Comparison of ENCODE assay signal across 16 cellular contexts in genomic region chr2:216546646-216547403, GRCh38. TPM values are rescaled to one million over a fixed set of nuclear protein-coding genes. Genes with fewer than 3 reads are reported as not detected.
A peak's percentile ranks its signal among the peaks of the same experiment; 100 is the strongest.
DNase-seq lines count a peak whose midpoint lies in the region; ATAC-seq, FAIRE-seq and TF ChIP-seq lines count a peak whose summit lies in the region.
"Had no signal": no experiment of that assay in that cellular context is flagged by ENCODE, and none has a peak within 500 bp of the region (broad histone marks: within the 10 kb centered on the region; RNA-seq: fewer than 3 reads in every experiment).

No MANE protein-coding gene starts in this region.

- ATAC-seq in thoracic aorta (ENCODE audit: insufficient number of reproducible peaks, low FRiP score, low read depth) (peak; percentile 57), HG02938 (IDR thresholded peaks at IDR 0.05; ENCODE audit: unreplicated experiment) (no peak), GM21528 (IDR thresholded peaks at IDR 0.05; ENCODE audit: low FRiP score, unreplicated experiment) (no peak)
- ATAC-seq: PC-3; stimulated activated memory B cell treated with anti-CD40 and anti-IgM and Interleukin-4, amounts not matched to agents 10 μg/mL and 1 μg/mL and 100 μg/mL, for 72 hours; T-cell had no signal

- H3K27ac ChIP-seq in left ventricle myocardium inferior (replicated peaks) (peak overlapping the region; percentile 91), thoracic aorta (peak overlapping the region; percentile 77 to 83)

- FAIRE-seq in bronchial epithelial cell (lab: Jason Lieb, UNC), result peak; percentile 13
- FAIRE-seq: GM12891 had no signal

- H3K4me3 ChIP-seq in bronchial epithelial cell (ENCODE audit: low read depth, low read length) (no peak overlapping the region), left ventricle myocardium inferior (no peak overlapping the region), thoracic aorta (no peak overlapping the region)

- peaks cover 54% of the 10 kb centered on the region for H3K4me1 ChIP-seq in left ventricle myocardium inferior
- H3K4me1 ChIP-seq in thoracic aorta (ENCODE audit: control insufficient read depth in 1 of 2, low read depth in 2 of 2), result peaks cover 38 to 62% of the 10 kb centered on the region in 2 donors

- H3K36me3 ChIP-seq in bronchial epithelial cell (ENCODE audit: control insufficient read depth, insufficient read depth, low read length) (peaks cover 1% of the 10 kb centered on the region), left ventricle myocardium inferior (no peaks in the 10 kb centered on the region), thoracic aorta (no peaks in the 10 kb centered on the region)

- no peak for TF ChIP-seq CTCF in bronchial epithelial cell (IDR thresholded peaks at IDR 0.05; ENCODE audit: insufficient read depth, low read length, severe bottlenecking)
- TF ChIP-seq CTCF in left ventricle myocardium inferior (IDR thresholded peaks at IDR 0.05; ENCODE audit: borderline replicate concordance), result no peak
- TF ChIP-seq CTCF in thoracic aorta (IDR thresholded peaks at IDR 0.05), result no peak

- intact Hi-C loops in left ventricle myocardium inferior (cut with micrococcal nuclease), result no loop called here

- no peaks in the 10 kb centered on the region for H3K9me3 ChIP-seq in left ventricle myocardium inferior (replicated peaks)
- H3K9me3 ChIP-seq in thoracic aorta, result no peaks in the 10 kb centered on the region

- H3K27me3 ChIP-seq in bronchial epithelial cell (ENCODE audit: control insufficient read depth, insufficient read depth, low read length) (no peaks in the 10 kb centered on the region), left ventricle myocardium inferior (ENCODE audit: low read depth) (no peaks in the 10 kb centered on the region), thoracic aorta (replicated peaks; ENCODE audit: insufficient read depth) (no peaks in the 10 kb centered on the region)

- peak; percentile 36 for DNase-seq in M059J (ENCODE audit: low read depth)
- DNase-seq in bronchial epithelial cell (ENCODE audit: low read depth), result peak; percentile 74
- no peak for DNase-seq in left ventricle myocardium inferior
- DNase-seq in thoracic aorta (ENCODE audit: low spot score), result peak; percentile 13
- no peak for DNase-seq in NCI-H187 treated with DMSO at 0.1 percent for 48 hours (lab: John Stamatoyannopoulos, UW)
- DNase-seq in mesenteric fat pad (ENCODE audit: low spot score), result no peak
- DNase-seq: activated CD4-positive, alpha-beta T cell treated with anti-CD3 and anti-CD28 coated beads for 1 hour; activated naive CD8-positive, alpha-beta T cell treated with anti-CD3 and anti-CD28 coated beads, Interleukin-2, amount 10 ng/mL, durations not matched to agents 7 days and 5 days; CD4-positive, CD25-positive, alpha-beta regulatory T cell; NCI-H446 treated with DMSO at 0.1 percent for 48 hours; PC-3; T-cell had no signal

RNA-seq across cellular contexts. Expression of gene RPL37A, which starts 48.2 kb away (rescaled TPM):
- 761 and 975 TPM in 2 replicates for total RNA-seq in M059J (2014; rRNA removed; shearing (Covaris generic))
- total RNA-seq in bronchial epithelial cell (2,461 and 3,525 TPM in 2 replicates), left ventricle myocardium inferior (1,816 TPM), thoracic aorta (100 to 1,000 TPM; 422 to 464 TPM), mesenteric fat pad (1,983 TPM)

Comparison
In these comparisons a context has a peak if more than half of its experiments do, and no peak if none do; other contexts are left out.
1. DNase-seq: peak in M059J (single experiment), bronchial epithelial cell (single experiment) and thoracic aorta (single experiment); none in left ventricle myocardium inferior (single experiment), NCI-H187 treated with DMSO at 0.1 percent for 48 hours (single experiment) and mesenteric fat pad (single experiment).